21 cellular contexts compared by ENCODE assay signal in the genomic region with DNA sequence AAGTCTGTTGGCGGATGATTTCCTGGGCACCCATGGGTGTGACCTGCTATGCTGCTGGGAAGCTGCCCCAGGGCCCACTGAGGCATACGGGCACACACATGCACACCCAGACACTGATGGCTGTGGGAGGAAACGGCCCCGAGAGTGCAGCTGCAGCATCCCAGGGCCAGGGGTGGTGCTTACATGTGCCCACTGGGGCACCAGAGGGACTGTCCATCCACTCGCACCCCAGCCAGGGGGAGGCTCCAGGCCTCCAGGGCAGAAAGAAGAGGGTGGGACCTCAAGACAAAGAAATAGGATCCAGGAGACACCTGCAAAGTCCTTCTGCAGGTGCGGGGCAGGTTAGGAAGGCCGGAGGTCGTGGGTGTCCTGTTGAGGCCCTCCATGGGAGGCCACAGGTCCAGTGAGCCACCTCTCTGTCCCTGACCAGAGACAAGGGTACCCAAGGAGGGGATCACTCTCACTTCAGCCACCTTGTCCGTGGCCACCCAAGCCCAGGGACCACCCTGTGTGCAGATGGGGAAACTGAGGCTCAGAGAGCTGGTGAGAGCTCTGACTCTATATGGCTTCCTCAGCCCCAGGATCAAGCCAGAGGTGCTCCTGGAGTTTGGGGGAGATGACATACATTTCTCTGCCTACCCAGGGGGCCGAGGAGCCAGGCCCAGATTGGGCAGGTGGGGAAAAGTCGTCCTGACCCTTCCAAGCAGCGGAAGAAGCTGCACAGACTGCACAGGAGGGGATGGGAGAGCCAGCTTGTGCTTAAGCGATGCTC. TPM values are rescaled to one million over a fixed set of nuclear protein-coding genes. Genes with fewer than 3 reads are reported as not detected.
DNase-seq lines count a peak whose midpoint lies in the region; TF ChIP-seq lines count a peak whose summit lies in the region.
"Had no signal": no experiment of that assay in that cellular context is flagged by ENCODE, and none has a peak within 500 bp of the region (broad histone marks: within the 10 kb centered on the region; RNA-seq: fewer than 3 reads in every experiment).

No MANE protein-coding gene starts in this region.

- H3K4me2 ChIP-seq in neural progenitor cell: no peak overlapping the region
- H3K4me2 ChIP-seq: BLaER1 treated with 17β-estradiol and CSF1 and Interleukin-3, amounts not matched to agents 10 nM and 100 nM had no signal

- H3K4me3 Mint-ChIP-seq in CD14-positive monocyte: no peak overlapping the region
- no peak overlapping the region for H3K4me3 Mint-ChIP-seq in neural progenitor cell

- no peaks in the 10 kb centered on the region for H3K79me2 ChIP-seq in neural progenitor cell (ENCODE audit: low read depth)

- no peaks in the 10 kb centered on the region for H4K20me1 ChIP-seq in neural progenitor cell (ENCODE audit: low read depth)
- H4K20me1 ChIP-seq: BLaER1 treated with 17β-estradiol and CSF1 and Interleukin-3, amounts not matched to agents 10 nM and 100 nM had no signal

- H3K36me3 ChIP-seq in neural progenitor cell: no peaks in the 10 kb centered on the region
- H3K36me3 ChIP-seq: BLaER1 treated with 17β-estradiol and CSF1 and Interleukin-3, amounts not matched to agents 10 nM and 100 nM; breast epithelium; esophagus squamous epithelium; neutrophil; tibial nerve had no signal

- no peak overlapping the region for H3K27ac Mint-ChIP-seq in CD14-positive monocyte
- H3K27ac Mint-ChIP-seq in neural progenitor cell: peak overlapping the region; percentile 78
- H3K27ac Mint-ChIP-seq: activated naive CD4-positive, alpha-beta T cell treated with anti-CD3 and anti-CD28 coated beads, Interleukin-2, amount 50 U/mL, for 72 hours had no signal

- H3K36me3 Mint-ChIP-seq in CD14-positive monocyte (no peaks in the 10 kb centered on the region), neural progenitor cell (no peaks in the 10 kb centered on the region)
- H3K36me3 Mint-ChIP-seq: activated naive CD4-positive, alpha-beta T cell treated with anti-CD3 and anti-CD28 coated beads, Interleukin-2, amount 50 U/mL, for 72 hours had no signal

- H3F3A ChIP-seq in neural progenitor cell (ENCODE audit: low read depth): no peaks in the 10 kb centered on the region

- H3K27me3 Mint-ChIP-seq in CD14-positive monocyte (ENCODE audit: low read depth in 3 of 3) (peaks cover 0 to 4% (median 2%) of the 10 kb centered on the region in 3 donors), neural progenitor cell (ENCODE audit: insufficient read depth, low read depth) (peaks cover 6% of the 10 kb centered on the region)

- H2AFZ ChIP-seq in neural progenitor cell (replicated peaks): no peak overlapping the region

- TF ChIP-seq CTCF in CD14-positive monocyte (IDR thresholded peaks at IDR 0.05) (no peak), neural progenitor cell (IDR thresholded peaks at IDR 0.05) (no peak)

- H3K4me1 Mint-ChIP-seq in CD14-positive monocyte: peaks cover 9% of the 10 kb centered on the region
- H3K4me1 Mint-ChIP-seq in neural progenitor cell: peaks cover 9% of the 10 kb centered on the region

- no peak overlapping the region for H3K4me3 ChIP-seq in neural progenitor cell
- H3K4me3 ChIP-seq: BLaER1 treated with 17β-estradiol and CSF1 and Interleukin-3, amounts not matched to agents 10 nM and 100 nM; breast epithelium; dorsolateral prefrontal cortex; esophagus squamous epithelium; tibial nerve had no signal

- in situ Hi-C loops in KBM-7 (cut with MboI; ENCODE audit: low pct_unique_long_range_greater_than_20kb, low sequenced_read_pairs): no loop called here

- intact Hi-C loops in CD14-positive monocyte (cut with micrococcal nuclease): no loop called here

- H3K27ac ChIP-seq in neural progenitor cell: no peak overlapping the region
- H3K27ac ChIP-seq: BLaER1 treated with 17β-estradiol and CSF1 and Interleukin-3, amounts not matched to agents 10 nM and 100 nM; breast epithelium; dorsolateral prefrontal cortex; neutrophil; tibial nerve had no signal

- DNase-seq in 8988T: peak; percentile 17
- DNase-seq in CD14-positive monocyte (ENCODE audit: low spot score): peak; percentile 25
- peak; percentile 59 for DNase-seq in activated effector memory CD4-positive, alpha-beta T cell treated with anti-CD3 and anti-CD28 coated beads, Interleukin-2, amount 50 U/mL, for 16 hours
- DNase-seq in neural progenitor cell (ENCODE audit: low spot score): no peak
- no peak for DNase-seq in SHP77 (lab: John Stamatoyannopoulos, UW)
- no peak for DNase-seq in AG20443 (ENCODE audit: low spot score)
- no peak for DNase-seq in KBM-7
- DNase-seq in stimulated activated CD4-positive, alpha-beta T cell treated with anti-CD3 and anti-CD28 coated beads, Interleukin-15, amount 100 ng/mL, for 24 hours: no peak
- DNase-seq: activated CD4-positive, alpha-beta T cell treated with anti-CD3 and anti-CD28 coated beads, Interleukin-2, amount 50 U/mL, for 1 hour; DMS79 treated with DMSO at 0.1 percent for 48 hours; esophagus squamous epithelium; mesendoderm; NCI-H2081; NCI-H524; T-helper 9 cell had no signal

- no peaks in the 10 kb centered on the region for H3K9me3 ChIP-seq in neural progenitor cell (ENCODE audit: low read depth)
- H3K9me3 ChIP-seq: BLaER1 treated with 17β-estradiol and CSF1 and Interleukin-3, amounts not matched to agents 10 nM and 100 nM; breast epithelium; esophagus squamous epithelium; neutrophil; tibial nerve had no signal

- peaks cover 25% of the 10 kb centered on the region for H3K4me1 ChIP-seq in neural progenitor cell

- H3K9ac ChIP-seq in neural progenitor cell: no peak overlapping the region
- H3K9ac ChIP-seq: BLaER1 treated with 17β-estradiol and CSF1 and Interleukin-3, amounts not matched to agents 10 nM and 100 nM had no signal

- H3K27me3 ChIP-seq in neural progenitor cell: no peaks in the 10 kb centered on the region
- H3K27me3 ChIP-seq: BLaER1 treated with 17β-estradiol and CSF1 and Interleukin-3, amounts not matched to agents 10 nM and 100 nM; breast epithelium; esophagus squamous epithelium had no signal

- H3K9me3 Mint-ChIP-seq in CD14-positive monocyte: no peaks in the 10 kb centered on the region
- no peaks in the 10 kb centered on the region for H3K9me3 Mint-ChIP-seq in neural progenitor cell
- H3K9me3 Mint-ChIP-seq: activated naive CD4-positive, alpha-beta T cell treated with anti-CD3 and anti-CD28 coated beads, Interleukin-2, amount 50 U/mL, for 72 hours had no signal

RNA-seq across cellular contexts. Expression of gene WNT9A, which starts 57.1 kb away (rescaled TPM):
- not detected for polyA plus RNA-seq in CD14-positive monocyte
- total RNA-seq in neural progenitor cell (ENCODE audit: low replicate concordance): 1.4 and 2.7 TPM in 2 replicates
- total RNA-seq: activated naive CD4-positive, alpha-beta T cell treated with anti-CD3 and anti-CD28 coated beads, Interleukin-2, amount 50 U/mL, for 72 hours had no signal

Comparison
In these comparisons a context has a peak if more than half of its experiments do, and no peak if none do; other contexts are left out.
1. DNase-seq: peak in 8988T (single experiment), CD14-positive monocyte (single experiment) and activated effector memory CD4-positive, alpha-beta T cell treated with anti-CD3 and anti-CD28 coated beads, Interleukin-2, amount 50 U/mL, for 16 hours (single experiment); none in neural progenitor cell (single experiment), SHP77 (0 of 2), AG20443 (single experiment), KBM-7 (single experiment) and stimulated activated CD4-positive, alpha-beta T cell treated with anti-CD3 and anti-CD28 coated beads, Interleukin-15, amount 100 ng/mL, for 24 hours (single experiment).